Comparison of ENCODE assay signal across 27 cellular contexts in the genomic region with DNA sequence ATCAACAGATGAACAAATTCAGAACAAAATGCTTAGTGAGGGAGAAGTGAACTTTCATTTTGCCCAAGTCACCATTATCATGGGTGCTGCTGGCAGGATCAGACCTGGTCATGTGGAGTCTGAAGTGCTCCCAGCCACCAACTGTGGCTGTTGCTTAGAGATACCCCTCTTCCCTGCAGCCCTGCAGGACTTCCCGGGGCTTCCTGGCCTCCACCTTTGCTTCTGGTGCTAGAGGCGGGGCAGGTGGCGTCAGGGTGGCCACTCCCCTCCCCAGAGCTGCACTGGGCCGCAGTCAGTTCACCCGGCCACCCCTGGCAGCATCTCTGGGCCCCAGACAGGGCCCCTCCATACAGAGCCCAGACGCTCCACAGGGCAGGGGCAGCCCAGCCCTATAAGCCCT. TPM values are rescaled to one million over a fixed set of nuclear protein-coding genes. Genes with fewer than 3 reads are reported as not detected.
DNase-seq lines count a peak whose midpoint lies in the region; ATAC-seq and TF ChIP-seq lines count a peak whose summit lies in the region.
"Had no signal": no experiment of that assay in that cellular context is flagged by ENCODE, and none has a peak within 500 bp of the region (broad histone marks: within the 10 kb centered on the region; RNA-seq: fewer than 3 reads in every experiment).

No MANE protein-coding gene starts in this region.

- H3K4me3 ChIP-seq in right atrium auricular region = no peak overlapping the region
- H3K4me3 ChIP-seq in KMS-11 (IDR thresholded peaks at IDR 0.05; ENCODE audit: insufficient read depth, low read depth, low read length) = no peak overlapping the region
- no peak overlapping the region for H3K4me3 ChIP-seq in PC-3 (ENCODE audit: low read length)
- H3K4me3 ChIP-seq: neural progenitor cell, Peyer's patch, right lobe of liver, SK-N-MC, tibial artery had no signal

- H2BK120ac ChIP-seq in H9 (ENCODE audit: low read depth, low read length, poor library complexity, severe bottlenecking) = no peak overlapping the region

- no peaks in the 10 kb centered on the region for H3K23me2 ChIP-seq in H9 (ENCODE audit: insufficient read length, low read depth, low read length, poor library complexity, severe bottlenecking)

- H3T11ph ChIP-seq in H9 (ENCODE audit: low read length) = no peak overlapping the region

- H4K91ac ChIP-seq in H9 (ENCODE audit: insufficient read length, low read depth, low read length) = no peak overlapping the region

- no peak for ATAC-seq in Right ventricle myocardium inferior
- peak; percentile 14 for ATAC-seq in left colon
- no peak for ATAC-seq in PC-3
- ATAC-seq: activated CD4-positive, alpha-beta T cell treated with anti-CD3 and anti-CD28 coated beads for 36 hours; activated naive CD8-positive, alpha-beta T cell treated with anti-CD3 and anti-CD28 coated beads, Interleukin-2, amount 50 U/mL, for 24 hours; right lobe of liver; T-helper 17 cell had no signal

- H4K5ac ChIP-seq in H9 (ENCODE audit: insufficient read length, low read depth, low read length) = no peak overlapping the region

- H3K56ac ChIP-seq in H9 (ENCODE audit: insufficient read length, low read depth, low read length) = no peak overlapping the region

- peak; percentile 15 for DNase-seq in Right ventricle myocardium inferior (ENCODE audit: missing footprints)
- DNase-seq in right atrium auricular region (ENCODE audit: low spot score) = no peak
- DNase-seq in NCI-H510A treated with DMSO at 0.1 percent for 48 hours (lab: John Stamatoyannopoulos, UW) = peak; percentile 76
- no peak for DNase-seq in left colon
- DNase-seq in H9 = no peak
- DNase-seq in NCI-H1048 (lab: John Stamatoyannopoulos, UW) = no peak
- no peak for DNase-seq in PC-3
- DNase-seq: activated CD4-positive, alpha-beta T cell treated with anti-CD3 and anti-CD28 coated beads for 36 hours; activated CD8-positive, alpha-beta memory T cell treated with anti-CD3 and anti-CD28 coated beads for 24 hours; activated gamma-delta T cell treated with Interleukin-2 at 50 U/mL for 16 hours; activated naive CD8-positive, alpha-beta T cell treated with anti-CD3 and anti-CD28 coated beads, Interleukin-2, amount 50 U/mL, for 24 hours; activated T-cell treated with anti-CD3 and anti-CD28 coated beads, Interleukin-2, amount 50 U/mL, for 24 hours; C1 segment of cervical spinal cord; Kasumi-1; kidney glomerular epithelial cell; NCI-H1092 treated with DMSO at 0.1 percent for 48 hours; NK-92 treated with Interleukin-12 subunit alpha and Interleukin-12 subunit beta, amount 100 ng/mL, for 24 hours; Peyer's patch; T-helper 17 cell; tibial artery had no signal

- no peak overlapping the region for H2BK20ac ChIP-seq in H9 (ENCODE audit: low read depth, low read length, poor library complexity, severe bottlenecking)

- no peaks in the 10 kb centered on the region for H3K36me3 ChIP-seq in right atrium auricular region
- no peaks in the 10 kb centered on the region for H3K36me3 ChIP-seq in KMS-11 (ENCODE audit: insufficient read depth)
- H3K36me3 ChIP-seq in PC-3 (ENCODE audit: low read depth, low read length) = no peaks in the 10 kb centered on the region
- H3K36me3 ChIP-seq: neural progenitor cell, Peyer's patch, right lobe of liver, tibial artery had no signal

- H3K4me2 ChIP-seq in KMS-11 (peak overlapping the region; percentile 25; the same call in 1 of the 2 replicates), H9 (ENCODE audit: insufficient read depth, insufficient read length, low read length) (no peak overlapping the region), PC-3 (ENCODE audit: low read length) (no peak overlapping the region)
- H3K4me2 ChIP-seq: neural progenitor cell had no signal

- peaks cover 14 to 49% of the 10 kb centered on the region in 2 experiments for H3K4me1 Mint-ChIP-seq in H9

- TF ChIP-seq CTCF in right atrium auricular region (IDR thresholded peaks at IDR 0.05) = no peak
- no peak for TF ChIP-seq CTCF in KMS-11 (conservative IDR thresholded peaks at IDR 0.05; ENCODE audit: low read depth, low read length)
- TF ChIP-seq CTCF in H9 (conservative IDR thresholded peaks at IDR 0.05) = no peak
- no peak for TF ChIP-seq CTCF in PC-3 (conservative IDR thresholded peaks at IDR 0.05; ENCODE audit: low read depth, low read length)

- H4K20me1 ChIP-seq in KMS-11 (ENCODE audit: insufficient read depth) (no peaks in the 10 kb centered on the region), H9 (ENCODE audit: control insufficient read depth, insufficient read depth, insufficient read length) (no peaks in the 10 kb centered on the region), PC-3 (ENCODE audit: low read length) (no peaks in the 10 kb centered on the region)

- CTCF ChIA-PET in PC-3 (lab: Charles Lee) = no interaction called here

- H3K27me3 Mint-ChIP-seq in H9 (ENCODE audit: low read depth) = peaks cover 5% of the 10 kb centered on the region; the same call in 1 of the 2 replicates
- H3K27me3 Mint-ChIP-seq: stimulated activated naive CD8-positive, alpha-beta T cell treated with anti-CD3 and anti-CD28 coated beads, Interleukin-15, Interleukin-2, amounts not matched to agents 100 ng/mL and 50 ng/mL, for 24 hours had no signal

- no peak overlapping the region; a peak in 1 of 7 replicates for H3K27ac Mint-ChIP-seq in H9
- H3K27ac Mint-ChIP-seq: activated CD4-positive, alpha-beta T cell treated with anti-CD3 and anti-CD28 coated beads for 36 hours; activated naive CD8-positive, alpha-beta T cell treated with anti-CD3 and anti-CD28 coated beads, Interleukin-2, amount 50 U/mL, for 24 hours; activated T-cell treated with anti-CD3 and anti-CD28 coated beads, Interleukin-2, amount 50 U/mL, for 24 hours; neural progenitor cell; stimulated activated naive CD8-positive, alpha-beta T cell treated with anti-CD3 and anti-CD28 coated beads, Interleukin-15, Interleukin-2, amounts not matched to agents 100 ng/mL and 50 ng/mL, for 24 hours; T-helper 17 cell had no signal

- H3K27me3 ChIP-seq in right atrium auricular region (no peaks in the 10 kb centered on the region), KMS-11 (ENCODE audit: insufficient read depth, low read depth) (no peaks in the 10 kb centered on the region), H9 (ENCODE audit: insufficient read depth, low read length) (no peaks in the 10 kb centered on the region), PC-3 (ENCODE audit: low read length) (no peaks in the 10 kb centered on the region)
- H3K27me3 ChIP-seq: neural progenitor cell, Peyer's patch, right lobe of liver had no signal

- H2AFZ ChIP-seq in KMS-11 (ENCODE audit: low read depth) = 0 out of 2 replicates have a peak overlapping the region, but pooled peaks have one; percentile 22
- no peak overlapping the region for H2AFZ ChIP-seq in H9 (ENCODE audit: low read length)
- H2AFZ ChIP-seq in PC-3 (ENCODE audit: low read length) = no peak overlapping the region
- H2AFZ ChIP-seq: neural progenitor cell had no signal

- POLR2A ChIA-PET in PC-3 (lab: Charles Lee; ENCODE audit: unreplicated experiment) = no interaction called here

- no peak overlapping the region for H3K27ac ChIP-seq in right atrium auricular region
- H3K27ac ChIP-seq in KMS-11 = no peak overlapping the region
- H3K27ac ChIP-seq in H9 (ENCODE audit: insufficient read length, low read depth, low read length) = no peak overlapping the region
- H3K27ac ChIP-seq in PC-3 (ENCODE audit: low read length) = no peak overlapping the region
- H3K27ac ChIP-seq: neural progenitor cell, Peyer's patch, right lobe of liver, SK-N-MC, tibial artery had no signal

- WGBS in H9 (ENCODE audit: extremely low coverage, insufficient read length, low lambda C conversion rate) = no CpG with 5 or more reads among the region's 6 CpGs

- no peak overlapping the region for H2BK5ac ChIP-seq in H9 (ENCODE audit: insufficient read length, low read length)

- H3K4ac ChIP-seq in H9 (ENCODE audit: low read depth, low read length) = no peak overlapping the region

- H3K9ac ChIP-seq in KMS-11 (no peak overlapping the region), H9 (ENCODE audit: extremely low read depth, insufficient read length, low read length) (no peak overlapping the region), PC-3 (ENCODE audit: low read length) (no peak overlapping the region)
- H3K9ac ChIP-seq: neural progenitor cell had no signal

- no peaks in the 10 kb centered on the region for H3K36me3 Mint-ChIP-seq in H9 (ENCODE audit: insufficient read depth in 1 of 3, low read depth in 3 of 3)
- H3K36me3 Mint-ChIP-seq: memory B cell, neural progenitor cell had no signal

- H3K4me1 ChIP-seq in right atrium auricular region (peaks cover 0 to 23% of the 10 kb centered on the region in 2 donors), KMS-11 (ENCODE audit: low read depth, poor library complexity, severe bottlenecking) (peaks cover 38% of the 10 kb centered on the region), H9 (ENCODE audit: insufficient read depth, low read length) (no peaks in the 10 kb centered on the region; the same call in 1 of the 2 replicates), PC-3 (ENCODE audit: insufficient read depth, low read length) (peaks cover 9% of the 10 kb centered on the region; the same call in 1 of the 2 replicates)
- H3K4me1 ChIP-seq: neural progenitor cell had no signal

- H3K4me3 Mint-ChIP-seq in H9 = no peak overlapping the region
- H3K4me3 Mint-ChIP-seq: activated CD4-positive, alpha-beta T cell treated with anti-CD3 and anti-CD28 coated beads for 36 hours; activated naive CD8-positive, alpha-beta T cell treated with anti-CD3 and anti-CD28 coated beads, Interleukin-2, amount 50 U/mL, for 24 hours; activated T-cell treated with anti-CD3 and anti-CD28 coated beads, Interleukin-2, amount 50 U/mL, for 24 hours; memory B cell; neural progenitor cell; stimulated activated naive CD8-positive, alpha-beta T cell treated with anti-CD3 and anti-CD28 coated beads, Interleukin-15, Interleukin-2, amounts not matched to agents 100 ng/mL and 50 ng/mL, for 24 hours; T-helper 17 cell had no signal

- H3K9me2 ChIP-seq in PC-3 (replicated peaks; ENCODE audit: low read length) = no peaks in the 10 kb centered on the region

- no peak overlapping the region for H4K8ac ChIP-seq in H9 (replicated peaks; ENCODE audit: insufficient read length, low read depth, low read length)

- no peak overlapping the region for H2BK15ac ChIP-seq in H9 (ENCODE audit: low read depth, low read length)

- no peak overlapping the region for H3K23ac ChIP-seq in H9 (ENCODE audit: insufficient read length, low read depth, low read length)

- H3K9me3 ChIP-seq in right atrium auricular region (no peaks in the 10 kb centered on the region), H9 (ENCODE audit: control insufficient read depth, low read depth, low read length) (no peaks in the 10 kb centered on the region), PC-3 (ENCODE audit: low read length) (no peaks in the 10 kb centered on the region)
- H3K9me3 ChIP-seq: Peyer's patch, right lobe of liver, tibial artery had no signal

- no TSS peak for BruUV-seq in PC-3 (replicated peaks; lab: Mats Ljungman, UMichigan)

- no peak overlapping the region for H3K18ac ChIP-seq in H9 (ENCODE audit: insufficient read length, low read depth, low read length)

- intact Hi-C loops in Right ventricle myocardium inferior (cut with DNase I) (loop anchor here (2.0 kb wide), 2 partner anchors 49 to 137 kb away; no protein-coding TSS in a partner anchor), left colon (cut with DNase I, micrococcal nuclease) (loop anchor here (10.0 kb wide), 2 partner anchors 137 to 217 kb away; a partner anchor contains a TSS), PC-3 (cut with micrococcal nuclease) (no loop called here)

- no peaks in the 10 kb centered on the region for H3K79me2 ChIP-seq in KMS-11 (ENCODE audit: insufficient read depth, low read depth)
- no peaks in the 10 kb centered on the region for H3K79me2 ChIP-seq in H9 (ENCODE audit: insufficient read depth, low read length)
- no peaks in the 10 kb centered on the region for H3K79me2 ChIP-seq in PC-3 (ENCODE audit: low read length)

- no peak overlapping the region for H3K14ac ChIP-seq in H9 (ENCODE audit: insufficient read depth, low read length)

- H3F3A ChIP-seq in PC-3 (ENCODE audit: low read length, unreplicated experiment) = no peaks in the 10 kb centered on the region

- H2AK5ac ChIP-seq in H9 (ENCODE audit: insufficient read length, low read length) = no peak overlapping the region

- no peaks in the 10 kb centered on the region for H3K79me1 ChIP-seq in H9 (ENCODE audit: insufficient read depth, low read depth, low read length, poor library complexity, severe bottlenecking)

- H3K9me3 Mint-ChIP-seq in H9 = peaks cover 0 to 1% of the 10 kb centered on the region in 2 experiments; a peak in 2 of 5 replicates
- H3K9me3 Mint-ChIP-seq: activated naive CD8-positive, alpha-beta T cell treated with anti-CD3 and anti-CD28 coated beads, Interleukin-2, amount 50 U/mL, for 24 hours; activated T-cell treated with anti-CD3 and anti-CD28 coated beads, Interleukin-2, amount 50 U/mL, for 24 hours; memory B cell; stimulated activated naive CD8-positive, alpha-beta T cell treated with anti-CD3 and anti-CD28 coated beads, Interleukin-15, Interleukin-2, amounts not matched to agents 100 ng/mL and 50 ng/mL, for 24 hours had no signal

- no peak overlapping the region for H2BK12ac ChIP-seq in H9 (ENCODE audit: insufficient read length, low read depth, low read length)

RNA-seq across cellular contexts. Expression of a gene that starts 30.0 kb away (rescaled TPM):
- total RNA-seq in Right ventricle myocardium inferior (179 TPM), right atrium auricular region (10 to 100 TPM; 28.5 to 42.3 TPM), left colon (10 to 100 TPM; 70.4 to 88.3 TPM), H9 (2021) (30.8 and 30.9 TPM in 2 replicates), PC-3 (2014; rRNA removed) (48.2 and 58.3 TPM in 2 replicates)

RNA-seq across cellular contexts. Expression of a gene that starts 59.6 kb away (rescaled TPM):
- not detected for total RNA-seq in Right ventricle myocardium inferior
- not detected for total RNA-seq in right atrium auricular region
- total RNA-seq in left colon = 10 to 100 TPM in 1 of 2 donors, 1 to 10 TPM in 1; 5.8 to 72.5 TPM
- not detected in 2 replicates for total RNA-seq in H9 (2021)
- total RNA-seq in PC-3 (2014; rRNA removed) = not detected in 2 replicates
- total RNA-seq: activated CD4-positive, alpha-beta T cell treated with anti-CD3 and anti-CD28 coated beads for 36 hours; chondrocyte; T-helper 17 cell had no signal

Comparison
In these comparisons a context has a peak if more than half of its experiments do, and no peak if none do; other contexts are left out.
1. DNase-seq: peak in Right ventricle myocardium inferior (single experiment) and NCI-H510A treated with DMSO at 0.1 percent for 48 hours (single experiment); none in right atrium auricular region (single experiment), left colon (0 of 2), H9 (single experiment), NCI-H1048 (single experiment) and PC-3 (single experiment).